In genomic region chr3:23519548-23520208, GRCh38 we compare ENCODE assay signal across 19 cellular contexts.
DNase-seq lines count a peak whose midpoint lies in the region; ATAC-seq lines count a peak whose summit lies in the region.
"Had no signal": no experiment of that assay in that cellular context is flagged by ENCODE, and none has a peak within 500 bp of the region (broad histone marks: within the 10 kb centered on the region; RNA-seq: fewer than 3 reads in every experiment).

No MANE protein-coding gene starts in this region.

- no peak overlapping the region for H3K9ac ChIP-seq in trophoblast cell (ENCODE audit: low read length)
- H3K9ac ChIP-seq: neural progenitor cell had no signal

- no CpG with 5 or more reads among the region's 4 CpGs for WGBS in trophoblast cell (ENCODE audit: extremely low coverage, insufficient coverage, insufficient read length)

- no peak overlapping the region for H3K23ac ChIP-seq in trophoblast cell (ENCODE audit: low read length)

- H4K12ac ChIP-seq in trophoblast cell (ENCODE audit: low read depth, low read length): no peak overlapping the region

- no peaks in the 10 kb centered on the region for H3K79me2 ChIP-seq in trophoblast cell (ENCODE audit: control insufficient read depth, insufficient read depth, low read length, poor library complexity)

- no peak overlapping the region for H2BK5ac ChIP-seq in trophoblast cell (ENCODE audit: low read depth, low read length, poor library complexity)

- ATAC-seq in GM18520 (IDR thresholded peaks at IDR 0.05; ENCODE audit: unreplicated experiment) (peak; percentile 56), GM21619 (IDR thresholded peaks at IDR 0.05; ENCODE audit: unreplicated experiment) (peak; percentile 84), HG03135 (IDR thresholded peaks at IDR 0.05; ENCODE audit: unreplicated experiment) (peak; percentile 65)

- no peak overlapping the region for H3K14ac ChIP-seq in trophoblast cell (ENCODE audit: low read length)

- H2BK120ac ChIP-seq in trophoblast cell (ENCODE audit: insufficient read depth, low read length, poor library complexity): no peak overlapping the region

- peaks cover 0 to 2% of the 10 kb centered on the region in 2 experiments for H3K4me1 ChIP-seq in trophoblast cell (ENCODE audit: control insufficient read depth in 1 of 2, insufficient read depth in 2 of 2, low read length in 2 of 2)

- no peak overlapping the region for H2BK12ac ChIP-seq in trophoblast cell (ENCODE audit: low read length)

- no peak overlapping the region for H3K18ac ChIP-seq in trophoblast cell (ENCODE audit: low read length)

- no peak overlapping the region for H3K4ac ChIP-seq in trophoblast cell (ENCODE audit: low read depth, low read length)

- H3K9me3 ChIP-seq in trophoblast cell (ENCODE audit: insufficient read depth, low read depth, low read length): no peaks in the 10 kb centered on the region

- H4K91ac ChIP-seq in trophoblast cell (ENCODE audit: low read depth, low read length): no peak overlapping the region

- DNase-seq in kidney tubule cell (ENCODE audit: low spot score) (peak; percentile 29), OCI-M1 (lab: John Stamatoyannopoulos, UW) (no peak), trophoblast cell (no peak), DMS 273 (lab: John Stamatoyannopoulos, UW; ENCODE audit: unreplicated experiment) (no peak), germinal center (ENCODE audit: low spot score) (no peak)
- DNase-seq: activated T-cell treated with anti-CD3 and anti-CD28 coated beads, Interleukin-2, amount 50 U/mL, for 24 hours; C1 segment of cervical spinal cord; effector memory CD4-positive, alpha-beta T cell; glutamatergic neuron; GOT3; NCI-H1436 treated with DMSO at 0.1 percent for 48 hours; NCI-H748 treated with DMSO at 0.1 percent for 48 hours; Right ventricle myocardium superior; stimulated activated CD4-positive, alpha-beta T cell treated with anti-CD3 and anti-CD28 coated beads, Interleukin-12 subunit alpha, Interleukin-12 subunit beta, amount 100 ng/mL, for 4 hours; WERI-Rb-1 had no signal

- H3K79me1 ChIP-seq in trophoblast cell (ENCODE audit: low read length): no peaks in the 10 kb centered on the region

- no peak overlapping the region for H4K8ac ChIP-seq in trophoblast cell (ENCODE audit: low read depth, low read length)

- no peak overlapping the region for H3K4me2 ChIP-seq in trophoblast cell (ENCODE audit: low read length)
- H3K4me2 ChIP-seq: neural progenitor cell had no signal

- H3K36me3 ChIP-seq in trophoblast cell (ENCODE audit: control insufficient read depth in 1 of 2, insufficient read depth in 2 of 2, low read length in 2 of 2): no peaks in the 10 kb centered on the region
- H3K36me3 ChIP-seq: neural progenitor cell, WERI-Rb-1 had no signal

- H3K27ac ChIP-seq in trophoblast cell (ENCODE audit: low read depth, low read length): no peak overlapping the region
- H3K27ac ChIP-seq: neural progenitor cell, WERI-Rb-1 had no signal

- no peak overlapping the region for H2AK5ac ChIP-seq in trophoblast cell (ENCODE audit: low read length)

- no peaks in the 10 kb centered on the region for H3K27me3 ChIP-seq in trophoblast cell (ENCODE audit: insufficient read depth, low read length)
- H3K27me3 ChIP-seq: neural progenitor cell had no signal

- no peak overlapping the region for H2AFZ ChIP-seq in trophoblast cell (ENCODE audit: insufficient read depth, low read length, poor library complexity)
- H2AFZ ChIP-seq: neural progenitor cell had no signal

- H3K4me3 ChIP-seq in trophoblast cell (ENCODE audit: low read depth, low read length): no peak overlapping the region
- H3K4me3 ChIP-seq: neural progenitor cell had no signal
